In the genomic region with DNA sequence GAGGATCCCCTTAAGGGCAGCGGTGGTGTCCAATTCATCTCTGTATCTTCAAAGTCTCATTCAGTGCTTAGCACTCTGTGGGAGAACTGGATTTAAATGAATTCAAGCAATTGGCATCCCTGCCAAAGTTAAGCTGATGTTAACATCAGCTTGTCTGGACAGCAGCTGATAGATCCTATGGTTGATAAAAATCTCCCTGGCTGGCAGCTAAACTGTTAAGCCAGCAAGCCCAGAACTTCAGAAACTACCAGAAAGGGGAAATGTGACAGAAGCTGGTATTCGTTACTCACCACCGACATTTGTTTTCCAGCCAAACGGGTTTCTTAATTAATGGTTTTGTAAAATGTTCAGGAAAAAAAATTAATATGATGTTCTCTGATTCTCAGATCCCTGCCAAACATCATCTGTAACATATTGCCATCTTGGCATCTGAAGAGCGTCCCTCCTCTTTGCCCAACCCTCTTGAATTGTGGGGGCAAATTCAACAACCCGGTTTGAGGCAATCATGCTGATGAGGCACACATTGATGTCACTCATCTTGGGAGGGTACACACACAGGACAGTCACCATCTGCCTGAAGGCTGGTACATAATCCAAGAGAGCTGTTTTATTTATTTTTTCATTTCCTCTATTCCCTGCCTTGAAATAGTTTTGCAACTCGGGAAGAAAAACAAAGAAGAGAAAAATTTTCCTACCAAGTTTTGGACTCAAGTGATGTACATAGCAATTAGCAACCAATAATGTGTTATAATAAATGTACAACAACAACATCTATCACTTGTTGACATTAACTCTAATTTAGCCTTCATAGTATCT, we compare ENCODE assay signal across 24 cellular contexts.
DNase-seq lines count a peak whose midpoint lies in the region; ATAC-seq, FAIRE-seq and TF ChIP-seq lines count a peak whose summit lies in the region.
"Had no signal": no experiment of that assay in that cellular context is flagged by ENCODE, and none has a peak within 500 bp of the region (broad histone marks: within the 10 kb centered on the region; RNA-seq: fewer than 3 reads in every experiment).

No MANE protein-coding gene starts in this region.

- FAIRE-seq in endothelial cell of umbilical vein (lab: Jason Lieb, UNC) = peak; percentile 26
- FAIRE-seq: pancreas had no signal

- POLR2A ChIA-PET in endothelial cell of umbilical vein (lab: Charles Lee) = no interaction called here

- H3K27ac Mint-ChIP-seq in osteocyte (ENCODE audit: unreplicated experiment) = peak overlapping the region; percentile 39
- H3K27ac Mint-ChIP-seq: activated CD8-positive, alpha-beta T cell treated with anti-CD3 and anti-CD28 coated beads for 36 hours; activated naive CD4-positive, alpha-beta T cell treated with anti-CD3 and anti-CD28 coated beads for 36 hours; dendritic cell treated with granulocyte-macrophage colony-stimulating factor and Interleukin-4, amounts not matched to agents 40 ng/mL and 50 ng/mL, for 4 days; endodermal cell; GM23338; IgD-negative memory B cell; memory B cell; stimulated activated naive B cell treated with anti-CD40 and anti-IgM and Interleukin-4, amounts not matched to agents 10 μg/mL and 1 μg/mL and 100 μg/mL, for 72 hours had no signal

- dilution Hi-C loops in endothelial cell of umbilical vein (cut with MboI; ENCODE audit: extremely low pct_ligation_motif_present, low sequenced_read_pairs) = no loop called here

- BruUV-seq in endothelial cell of umbilical vein (replicated peaks; lab: Mats Ljungman, UMichigan) = no TSS peak

- H3K23ac ChIP-seq in mesenchymal stem cell (ENCODE audit: low read length in 2 of 2) = no peak overlapping the region

- CTCF ChIA-PET in endothelial cell of umbilical vein (lab: Charles Lee) = interaction anchor here (0.9 to 4.9 kb wide), 7 partner anchors 9 to 161 kb away, joined by 3 to 56 read pairs (median 17); partner anchors contain the start of gene CEMIP

- H3K9ac ChIP-seq in endothelial cell of umbilical vein (replicated peaks; ENCODE audit: extremely low read depth, insufficient read depth, low read length) (no peak overlapping the region), mesenchymal stem cell (ENCODE audit: low read length) (no peak overlapping the region)
- H3K9ac ChIP-seq: BLaER1 treated with 17β-estradiol and CSF1 and Interleukin-3, amounts not matched to agents 10 nM and 100 nM had no signal

- no peak overlapping the region for H3K4ac ChIP-seq in mesenchymal stem cell (ENCODE audit: low read depth in 1 of 2, low read length in 2 of 2)

- no peak overlapping the region for H2BK120ac ChIP-seq in mesenchymal stem cell (ENCODE audit: low read depth, low read length)

- H2AFZ ChIP-seq in endothelial cell of umbilical vein (ENCODE audit: low read depth, low read length) = no peak overlapping the region
- H2AFZ ChIP-seq in mesenchymal stem cell (ENCODE audit: low read depth, low read length) = no peak overlapping the region
- H2AFZ ChIP-seq: GM23338 had no signal

- no peaks in the 10 kb centered on the region for H3K9me1 ChIP-seq in endothelial cell of umbilical vein (replicated peaks; ENCODE audit: control insufficient read depth, extremely low read depth, insufficient read depth, low read length)

- H3K14ac ChIP-seq in mesenchymal stem cell (ENCODE audit: low read length in 2 of 2) = no peak overlapping the region

- ATAC-seq in Right ventricle myocardium inferior = no peak
- ATAC-seq: activated CD8-positive, alpha-beta T cell treated with anti-CD3 and anti-CD28 coated beads for 36 hours; body of pancreas; GM23338; stimulated activated naive B cell treated with anti-CD40 and anti-IgM and Interleukin-4, amounts not matched to agents 10 μg/mL and 1 μg/mL and 100 μg/mL, for 72 hours had no signal

- H2BK5ac ChIP-seq in mesenchymal stem cell (ENCODE audit: low read depth, low read length, poor library complexity, severe bottlenecking) = no peak overlapping the region

- H3K36me3 Mint-ChIP-seq in osteocyte (ENCODE audit: unreplicated experiment) = peaks cover 1% of the 10 kb centered on the region
- H3K36me3 Mint-ChIP-seq: IgD-negative memory B cell; stimulated activated naive B cell treated with anti-CD40 and anti-IgM and Interleukin-4, amounts not matched to agents 10 μg/mL and 1 μg/mL and 100 μg/mL, for 72 hours had no signal

- peaks cover 55% of the 10 kb centered on the region for H3K4me1 Mint-ChIP-seq in osteocyte (ENCODE audit: unreplicated experiment)
- H3K4me1 Mint-ChIP-seq: IgD-negative memory B cell; memory B cell; stimulated activated naive B cell treated with anti-CD40 and anti-IgM and Interleukin-4, amounts not matched to agents 10 μg/mL and 1 μg/mL and 100 μg/mL, for 72 hours had no signal

- no peak overlapping the region for H4K91ac ChIP-seq in mesenchymal stem cell (ENCODE audit: low read length)

- no peaks in the 10 kb centered on the region for H3K27me3 Mint-ChIP-seq in osteocyte (ENCODE audit: unreplicated experiment)

- no peak overlapping the region for H3K4me3 ChIP-seq in endothelial cell of umbilical vein (replicated peaks in 1 of 3; ENCODE audit: insufficient read depth in 1 of 3, low read depth in 1 of 3, low read length in 3 of 3)
- H3K4me3 ChIP-seq in mesenchymal stem cell (ENCODE audit: insufficient read depth in 1 of 2, low read depth in 1 of 2, low read length in 2 of 2) = no peak overlapping the region
- H3K4me3 ChIP-seq: BLaER1 treated with 17β-estradiol and CSF1 and Interleukin-3, amounts not matched to agents 10 nM and 100 nM; body of pancreas; GM23338; pancreas; uterus had no signal

- H3K27me3 ChIP-seq in endothelial cell of umbilical vein (ENCODE audit: control insufficient read depth in 2 of 2, insufficient read depth in 2 of 2, low read length in 2 of 2) (no peaks in the 10 kb centered on the region), mesenchymal stem cell (ENCODE audit: control insufficient read depth in 1 of 2, insufficient read depth in 1 of 2, low read length in 2 of 2) (peaks cover 0 to 12% of the 10 kb centered on the region in 2 experiments)
- H3K27me3 ChIP-seq: BLaER1 treated with 17β-estradiol and CSF1 and Interleukin-3, amounts not matched to agents 10 nM and 100 nM; body of pancreas; pancreas; uterus had no signal

- DNase-seq in CD1c-positive myeloid dendritic cell (ENCODE audit: extremely low spot score) (peak; percentile 10), NCI-H446 treated with DMSO at 0.1 percent for 48 hours (lab: John Stamatoyannopoulos, UW) (peak; percentile 98), endothelial cell of umbilical vein (ENCODE audit: low read depth, low spot score) (no peak), osteocyte (ENCODE audit: extremely low spot score, unreplicated experiment) (no peak), DMS 273 (lab: John Stamatoyannopoulos, UW; ENCODE audit: unreplicated experiment) (no peak), Right ventricle myocardium inferior (ENCODE audit: missing footprints) (no peak), mesenchymal stem cell (no peak)
- DNase-seq: activated CD8-positive, alpha-beta memory T cell treated with anti-CD3 and anti-CD28 coated beads, Interleukin-2, amount 50 U/mL, for 48 hours; activated CD8-positive, alpha-beta T cell treated with anti-CD3 and anti-CD28 coated beads for 36 hours; activated naive CD4-positive, alpha-beta T cell treated with anti-CD3 and anti-CD28 coated beads for 36 hours; DMS79; endodermal cell; GDM1; NCI-H510A; pancreas; SHP77; stimulated activated naive B cell treated with anti-CD40 and anti-IgM and Interleukin-4, amounts not matched to agents 10 μg/mL and 1 μg/mL and 100 μg/mL, for 72 hours; uterus had no signal

- no peak overlapping the region for H2BK12ac ChIP-seq in mesenchymal stem cell (ENCODE audit: low read length in 2 of 2)

- no peaks in the 10 kb centered on the region for H3K79me2 ChIP-seq in endothelial cell of umbilical vein (ENCODE audit: control insufficient read depth, insufficient read depth, low read length)

- H3K27ac ChIP-seq in endothelial cell of umbilical vein (ENCODE audit: insufficient read depth, low read depth, low read length) (no peak overlapping the region), mesenchymal stem cell (ENCODE audit: low read length, poor library complexity, severe bottlenecking) (no peak overlapping the region)
- H3K27ac ChIP-seq: body of pancreas, pancreas, uterus had no signal

- H4K8ac ChIP-seq in mesenchymal stem cell (ENCODE audit: low read length) = no peak overlapping the region

- H3K9me3 ChIP-seq in endothelial cell of umbilical vein (replicated peaks; ENCODE audit: control insufficient read depth, insufficient read depth, low read length) (no peaks in the 10 kb centered on the region), mesenchymal stem cell (ENCODE audit: control insufficient read depth, low read length) (peaks cover 19% of the 10 kb centered on the region)
- H3K9me3 ChIP-seq: body of pancreas, pancreas, uterus had no signal

- no peak overlapping the region for H2BK15ac ChIP-seq in mesenchymal stem cell (ENCODE audit: low read depth, poor library complexity, severe bottlenecking)

- no peak overlapping the region for H3K4me3 Mint-ChIP-seq in osteocyte (ENCODE audit: unreplicated experiment)
- H3K4me3 Mint-ChIP-seq: activated CD8-positive, alpha-beta T cell treated with anti-CD3 and anti-CD28 coated beads for 36 hours; activated naive CD4-positive, alpha-beta T cell treated with anti-CD3 and anti-CD28 coated beads for 36 hours; dendritic cell treated with granulocyte-macrophage colony-stimulating factor and Interleukin-4, amounts not matched to agents 40 ng/mL and 50 ng/mL, for 4 days; endodermal cell; GM23338; memory B cell; stimulated activated naive B cell treated with anti-CD40 and anti-IgM and Interleukin-4, amounts not matched to agents 10 μg/mL and 1 μg/mL and 100 μg/mL, for 72 hours had no signal

- H3K9me3 Mint-ChIP-seq in osteocyte (ENCODE audit: unreplicated experiment) = peaks cover 10% of the 10 kb centered on the region

- WGBS in mesenchymal stem cell = 82% methylated on average over 3 of the region's 7 CpGs

- no peak overlapping the region for H3K18ac ChIP-seq in mesenchymal stem cell (ENCODE audit: low read depth in 1 of 2, low read length in 2 of 2)

- TF ChIP-seq CTCF in endothelial cell of umbilical vein (IDR thresholded peaks at IDR 0.05; ENCODE audit: extremely low read depth in 1 of 2, insufficient read depth in 1 of 2, low read depth in 1 of 2, low read length in 2 of 2) (no peak), osteocyte (IDR thresholded peaks at IDR 0.05) (no peak)

- TF ChIP-seq POLR2A in endothelial cell of umbilical vein (IDR thresholded peaks at IDR 0.05; ENCODE audit: low read depth, low read length) = no peak

- intact Hi-C loops in endothelial cell of umbilical vein (cut with micrococcal nuclease) (loop anchor here (1.0 kb wide), 1 partner anchor 157 kb away; no protein-coding TSS in a partner anchor), Right ventricle myocardium inferior (cut with DNase I) (loop anchor here (2.0 kb wide), 1 partner anchor 158 kb away; no protein-coding TSS in a partner anchor)

- H3K4me2 ChIP-seq in endothelial cell of umbilical vein (ENCODE audit: insufficient read depth, low read length) = no peak overlapping the region
- no peak overlapping the region for H3K4me2 ChIP-seq in mesenchymal stem cell (ENCODE audit: low read length, poor library complexity, severe bottlenecking)
- H3K4me2 ChIP-seq: GM23338 had no signal

- peaks cover 19% of the 10 kb centered on the region for H3K4me1 ChIP-seq in endothelial cell of umbilical vein (ENCODE audit: control insufficient read depth, extremely low read depth, insufficient read depth, low read length)
- H3K4me1 ChIP-seq in mesenchymal stem cell (ENCODE audit: control insufficient read depth, insufficient read depth, low read depth, low read length) = peaks cover 1% of the 10 kb centered on the region
- H3K4me1 ChIP-seq: pancreas, uterus had no signal

- H3K36me3 ChIP-seq in endothelial cell of umbilical vein (ENCODE audit: control insufficient read depth in 2 of 2, extremely low read depth in 1 of 2, insufficient read depth in 2 of 2, low read length in 2 of 2) (no peaks in the 10 kb centered on the region), mesenchymal stem cell (ENCODE audit: control insufficient read depth in 1 of 2, insufficient read depth in 2 of 2, low read depth in 1 of 2, low read length in 2 of 2) (no peaks in the 10 kb centered on the region)
- H3K36me3 ChIP-seq: BLaER1 treated with 17β-estradiol and CSF1 and Interleukin-3, amounts not matched to agents 10 nM and 100 nM; pancreas; uterus had no signal

- H2AK5ac ChIP-seq in mesenchymal stem cell (ENCODE audit: low read length, severe bottlenecking) = no peak overlapping the region

- H4K20me1 ChIP-seq in endothelial cell of umbilical vein (replicated peaks; ENCODE audit: control insufficient read depth, extremely low read depth, insufficient read depth, low read length) = no peaks in the 10 kb centered on the region
- H4K20me1 ChIP-seq: BLaER1 treated with 17β-estradiol and CSF1 and Interleukin-3, amounts not matched to agents 10 nM and 100 nM had no signal

- H3K79me1 ChIP-seq in mesenchymal stem cell (replicated peaks; ENCODE audit: low read length, poor library complexity, severe bottlenecking) = no peaks in the 10 kb centered on the region

Comparison
In these comparisons a context has a peak if more than half of its experiments do, and no peak if none do; other contexts are left out.
1. DNase-seq: peak in CD1c-positive myeloid dendritic cell (single experiment) and NCI-H446 treated with DMSO at 0.1 percent for 48 hours (single experiment); none in endothelial cell of umbilical vein (single experiment), osteocyte (single experiment), DMS 273 (single experiment), Right ventricle myocardium inferior (single experiment) and mesenchymal stem cell (single experiment).